23 cellular contexts compared by ENCODE assay signal in genomic region chr13:39034085-39034484, GRCh38. TPM values are rescaled to one million over a fixed set of nuclear protein-coding genes. Genes with fewer than 3 reads are reported as not detected.
DNase-seq lines count a peak whose midpoint lies in the region; ATAC-seq and TF ChIP-seq lines count a peak whose summit lies in the region.
"Had no signal": no experiment of that assay in that cellular context is flagged by ENCODE, and none has a peak within 500 bp of the region (broad histone marks: within the 10 kb centered on the region; RNA-seq: fewer than 3 reads in every experiment).

No MANE protein-coding gene starts in this region.

- BruUV-seq in PC-3 (replicated peaks; lab: Mats Ljungman, UMichigan): no TSS peak

- H3K4me2 ChIP-seq in PC-3 (ENCODE audit: low read length): peak overlapping the region; percentile 100

- H3K4me1 ChIP-seq in PC-3 (ENCODE audit: insufficient read depth, low read length) (0 out of 2 replicates have a peak, but pooled peaks cover 5% of the 10 kb centered on the region), stomach (peaks cover 25 to 54% (median 30%) of the 10 kb centered on the region in 4 donors), vagina (peaks cover 47% of the 10 kb centered on the region), lower lobe of right lung (peaks cover 33% of the 10 kb centered on the region)

- H3K27ac Mint-ChIP-seq in CD4-positive, alpha-beta T cell: peak overlapping the region; percentile 26
- peak overlapping the region in 1 of 6 donors; percentile 97 for H3K27ac Mint-ChIP-seq in immature natural killer cell
- H3K27ac Mint-ChIP-seq: activated CD4-positive, alpha-beta T cell treated with anti-CD3 and anti-CD28 coated beads, Interleukin-2, amount 10 ng/mL, durations not matched to agents 7 days and 5 days had no signal

- no peaks in the 10 kb centered on the region for H3K27me3 Mint-ChIP-seq in CD4-positive, alpha-beta T cell
- peaks cover 4 to 15% (median 11%) of the 10 kb centered on the region in 3 donors for H3K27me3 Mint-ChIP-seq in immature natural killer cell (ENCODE audit: low read depth in 3 of 3)
- H3K27me3 Mint-ChIP-seq: activated CD4-positive, alpha-beta T cell treated with anti-CD3 and anti-CD28 coated beads, Interleukin-2, amount 10 ng/mL, durations not matched to agents 7 days and 5 days had no signal

- POLR2A ChIA-PET in CD4-positive, alpha-beta T cell (lab: Charles Lee): interaction anchor here (0.8 kb wide), 1 partner anchor 27 kb away, joined by 3 read pairs; no protein-coding TSS in a partner anchor
- POLR2A ChIA-PET in PC-3 (lab: Charles Lee; ENCODE audit: unreplicated experiment): no interaction called here

- H3K9me3 ChIP-seq in CD4-positive, alpha-beta T cell (ENCODE audit: control insufficient read depth, low read length): no peaks in the 10 kb centered on the region
- no peaks in the 10 kb centered on the region for H3K9me3 ChIP-seq in PC-3 (ENCODE audit: low read length)
- H3K9me3 ChIP-seq in stomach: no peaks in the 10 kb centered on the region
- H3K9me3 ChIP-seq in vagina: no peaks in the 10 kb centered on the region
- H3K9me3 ChIP-seq in lower lobe of right lung: no peaks in the 10 kb centered on the region
- H3K9me3 ChIP-seq: thyroid gland had no signal

- CTCF ChIA-PET in CD4-positive, alpha-beta T cell (lab: Charles Lee): no interaction called here
- CTCF ChIA-PET in PC-3 (lab: Charles Lee): no interaction called here

- no peaks in the 10 kb centered on the region for H3K9me3 Mint-ChIP-seq in CD4-positive, alpha-beta T cell
- H3K9me3 Mint-ChIP-seq in immature natural killer cell: no peaks in the 10 kb centered on the region
- H3K9me3 Mint-ChIP-seq: activated CD4-positive, alpha-beta T cell treated with anti-CD3 and anti-CD28 coated beads, Interleukin-2, amount 10 ng/mL, durations not matched to agents 7 days and 5 days had no signal

- no peak for DNase-seq in CD4-positive, alpha-beta T cell
- DNase-seq in PC-3: no peak
- DNase-seq in immature natural killer cell: no peak
- no peak for DNase-seq in stomach
- DNase-seq in vagina (ENCODE audit: extremely low spot score in 2 of 2): no peak
- DNase-seq in lower lobe of right lung: no peak
- no peak for DNase-seq in NCI-H748 (lab: John Stamatoyannopoulos, UW; ENCODE audit: unreplicated experiment)
- DNase-seq: activated CD4-positive, alpha-beta T cell treated with anti-CD3 and anti-CD28 coated beads, Interleukin-2, amount 10 ng/mL, durations not matched to agents 7 days and 5 days; activated effector memory CD4-positive, alpha-beta T cell treated with Interleukin-2 at 50 U/mL for 16 hours; C1 segment of cervical spinal cord; cortex of kidney; islet precursor cell; mesendoderm; NCI-H1048; NCI-H2107; stimulated activated CD4-positive, alpha-beta T cell treated with anti-CD3 and anti-CD28 coated beads, Interleukin-4, amount 100 ng/mL, for 1 hour; stimulated activated CD8-positive, alpha-beta memory T cell treated with anti-CD3 and anti-CD28 coated beads, Interleukin-4, amount 100 ng/mL, for 48 hours; T1000; thyroid gland had no signal

- no peak overlapping the region for H3K4me3 Mint-ChIP-seq in CD4-positive, alpha-beta T cell
- peak overlapping the region in 3 of 5 donors; percentile 12 to 28 (median 18) for H3K4me3 Mint-ChIP-seq in immature natural killer cell
- H3K4me3 Mint-ChIP-seq: activated CD4-positive, alpha-beta T cell treated with anti-CD3 and anti-CD28 coated beads, Interleukin-2, amount 10 ng/mL, durations not matched to agents 7 days and 5 days had no signal

- no peak for TF ChIP-seq EP300 in stomach (IDR thresholded peaks at IDR 0.05)

- no peaks in the 10 kb centered on the region for H3K27me3 ChIP-seq in CD4-positive, alpha-beta T cell (ENCODE audit: control insufficient read depth, insufficient read depth, low read length)
- H3K27me3 ChIP-seq in PC-3 (ENCODE audit: low read length): no peaks in the 10 kb centered on the region
- H3K27me3 ChIP-seq in stomach: no peaks in the 10 kb centered on the region
- no peaks in the 10 kb centered on the region for H3K27me3 ChIP-seq in vagina
- H3K27me3 ChIP-seq in lower lobe of right lung (ENCODE audit: low read depth): no peaks in the 10 kb centered on the region
- H3K27me3 ChIP-seq: thyroid gland had no signal

- H3K4me3 ChIP-seq in GM08714 (ENCODE audit: low read length) (peak overlapping the region; percentile 23; the same call in 1 of the 2 replicates), PC-3 (ENCODE audit: low read length) (peak overlapping the region; percentile 98; the same call in 1 of the 2 replicates), stomach (no peak overlapping the region), vagina (no peak overlapping the region), lower lobe of right lung (no peak overlapping the region)
- H3K4me3 ChIP-seq: thyroid gland had no signal

- peaks cover 80% of the 10 kb centered on the region for H3K79me2 ChIP-seq in PC-3 (ENCODE audit: low read length)

- intact Hi-C loops in CD4-positive, alpha-beta T cell (cut with DNase I, micrococcal nuclease): loop anchor here in 1 of 2 experiments (10.0 kb wide), 1 partner anchor 1979 kb away; the partner anchor contains the start of gene SUPT20H
- intact Hi-C loops in PC-3 (cut with micrococcal nuclease) (no loop called here), stomach (cut with DNase I; ENCODE audit: low total_unique reads) (no loop called here), vagina (cut with DNase I) (no loop called here), lower lobe of right lung (cut with DNase I) (no loop called here)

- no peak for TF ChIP-seq CTCF in CD4-positive, alpha-beta T cell (IDR thresholded peaks at IDR 0.05)
- TF ChIP-seq CTCF in PC-3 (conservative IDR thresholded peaks at IDR 0.05; ENCODE audit: low read depth, low read length) (no peak), stomach (IDR thresholded peaks at IDR 0.05) (no peak), vagina (IDR thresholded peaks at IDR 0.05) (no peak), lower lobe of right lung (IDR thresholded peaks at IDR 0.05) (no peak)

- 82 to 98% (median 88%) methylated on average over 1 of the region's 1 CpG for whole genome bisulfite sequencing in stomach, 5 donors

- ATAC-seq in CD4-positive, alpha-beta T cell (ENCODE audit: poor library complexity): no peak
- ATAC-seq in PC-3: no peak
- ATAC-seq in lower lobe of right lung: no peak
- ATAC-seq: esophagus mucosa had no signal

- H3K36me3 ChIP-seq in PC-3 (ENCODE audit: low read depth, low read length) (peaks cover 12% of the 10 kb centered on the region), stomach (peaks cover 0 to 18% (median 8%) of the 10 kb centered on the region in 4 donors), vagina (peaks cover 0 to 5% of the 10 kb centered on the region in 2 donors), lower lobe of right lung (peaks cover 23% of the 10 kb centered on the region)
- H3K36me3 ChIP-seq: thyroid gland had no signal

- no peak for TF ChIP-seq POLR2A in stomach (IDR thresholded peaks at IDR 0.05)
- no peak for TF ChIP-seq POLR2A in vagina (IDR thresholded peaks at IDR 0.05)

- no peaks in the 10 kb centered on the region for H3F3A ChIP-seq in PC-3 (ENCODE audit: low read length, unreplicated experiment)

- H4K20me1 ChIP-seq in PC-3 (ENCODE audit: low read length): peaks cover 19% of the 10 kb centered on the region

- H2AFZ ChIP-seq in PC-3 (ENCODE audit: low read length): no peak overlapping the region

- H3K36me3 Mint-ChIP-seq in CD4-positive, alpha-beta T cell (ENCODE audit: low read depth): peaks cover 46% of the 10 kb centered on the region
- H3K36me3 Mint-ChIP-seq in immature natural killer cell: no peaks in the 10 kb centered on the region

- no peak overlapping the region for H3K9ac ChIP-seq in PC-3 (ENCODE audit: low read length)

- H3K4me1 Mint-ChIP-seq in CD4-positive, alpha-beta T cell (ENCODE audit: low read depth): peaks cover 66% of the 10 kb centered on the region
- peaks cover 53 to 69% of the 10 kb centered on the region in 2 donors for H3K4me1 Mint-ChIP-seq in immature natural killer cell

- H3K27ac ChIP-seq in CD4-positive, alpha-beta T cell (ENCODE audit: low read depth, low read length): no peak overlapping the region
- H3K27ac ChIP-seq in PC-3 (ENCODE audit: low read length) (no peak overlapping the region), stomach (no peak overlapping the region), vagina (no peak overlapping the region), lower lobe of right lung (no peak overlapping the region)
- H3K27ac ChIP-seq: thyroid gland had no signal

- H3K9me2 ChIP-seq in PC-3 (replicated peaks; ENCODE audit: low read length): no peaks in the 10 kb centered on the region

RNA-seq across cellular contexts. Expression of gene PROSER1, which starts 3.8 kb away (rescaled TPM):
- total RNA-seq in CD4-positive, alpha-beta T cell: 10 to 100 TPM; 29.3 to 35.3 TPM
- 6.6 and 14.6 TPM in 2 replicates for total RNA-seq in PC-3 (2014; rRNA removed)
- polyA plus RNA-seq in immature natural killer cell: 10 to 100 TPM in 1 of 3 donors, 1 to 10 TPM in 2; 5.4 to 19.7 (median 6.8) TPM
- 100 to 1,000 TPM in 1 of 5 donors, 10 to 100 TPM in 4; 10.3 to 176 (median 27.5) TPM for total RNA-seq in stomach
- 10 to 100 TPM in 2 of 3 donors, 1 to 10 TPM in 1; 5.7 to 10.3 (median 10.1) TPM for polyA plus RNA-seq in stomach
- 41.3 TPM for total RNA-seq in vagina
- total RNA-seq in lower lobe of right lung: 35.6 TPM

RNA-seq across cellular contexts. Expression of gene NHLRC3, which starts 4.2 kb away (rescaled TPM):
- 1 to 10 TPM; 3.9 to 5.9 TPM for total RNA-seq in CD4-positive, alpha-beta T cell
- total RNA-seq in PC-3 (2014; rRNA removed): 3.3 and 10.6 TPM in 2 replicates
- 10 to 100 TPM in 1 of 3 donors, 1 to 10 TPM in 2; 4.7 to 10.5 (median 9.5) TPM for polyA plus RNA-seq in immature natural killer cell
- 10 to 100 TPM in 4 of 5 donors, 1 to 10 TPM in 1; 4.1 to 74.4 (median 20.3) TPM for total RNA-seq in stomach
- polyA plus RNA-seq in stomach: 1 to 10 TPM; 4.4 to 8.5 (median 5.7) TPM
- total RNA-seq in vagina: 14.5 TPM
- 35.4 TPM for total RNA-seq in lower lobe of right lung

RNA-seq across cellular contexts. Expression of gene STOML3, which starts 43.5 kb away (rescaled TPM):
- total RNA-seq in CD4-positive, alpha-beta T cell: not detected
- total RNA-seq in PC-3 (2014; rRNA removed): not detected in 2 replicates
- polyA plus RNA-seq in immature natural killer cell: not detected
- not detected for total RNA-seq in stomach
- not detected for polyA plus RNA-seq in stomach
- not detected for total RNA-seq in vagina
- total RNA-seq in lower lobe of right lung: 2.7 TPM
- total RNA-seq: activated CD4-positive, alpha-beta T cell treated with anti-CD3 and anti-CD28 coated beads, Interleukin-2, amount 10 ng/mL, durations not matched to agents 7 days and 5 days; esophagus mucosa; H4; osteoblast; thyroid gland had no signal

Comparison
In these comparisons a context has a peak if more than half of its experiments do, and no peak if none do; other contexts are left out.
1. H3K4me3 ChIP-seq: peak in GM08714 (single experiment) and PC-3 (single experiment); none in stomach (0 of 4), vagina (0 of 2) and lower lobe of right lung (single experiment).